In genomic region chr15:40031300-40031699, GRCh38 we compare ENCODE assay signal across 19 cellular contexts.
"Had no signal": no experiment of that assay in that cellular context is flagged by ENCODE, and none has a peak within 500 bp of the region (broad histone marks: within the 10 kb centered on the region; RNA-seq: fewer than 3 reads in every experiment).

No MANE protein-coding gene starts in this region.

- ATAC-seq: activated naive CD4-positive, alpha-beta T cell treated with anti-CD3 and anti-CD28 coated beads, Interleukin-2, amount 50 U/mL, for 72 hours; activated T-cell treated with anti-CD3 and anti-CD28 coated beads, Interleukin-2, amount 50 U/mL, for 72 hours; gastroesophageal sphincter; stimulated activated naive CD8-positive, alpha-beta T cell treated with anti-CD3 and anti-CD28 coated beads, Interleukin-15, Interleukin-2, amounts not matched to agents 100 U/mL and 50 U/mL, for 24 hours had no signal

- H3K27me3 ChIP-seq: adrenal gland, colonic mucosa, gastroesophageal sphincter, transverse colon, uterus had no signal

- H3K4me1 ChIP-seq: adrenal gland, colonic mucosa, parathyroid adenoma had no signal

- DNase-seq: activated CD4-positive, alpha-beta T cell treated with anti-CD3 and anti-CD28 coated beads, Interleukin-2, amount 50 U/mL, for 1 hour; activated CD8-positive, alpha-beta memory T cell treated with anti-CD3 and anti-CD28 coated beads, Interleukin-2, amount 50 U/mL, for 4 hours; activated effector memory CD4-positive, alpha-beta T cell treated with anti-CD3 and anti-CD28 coated beads, Interleukin-2, amount 50 U/mL, for 16 hours; activated T-cell treated with anti-CD3 and anti-CD28 coated beads, Interleukin-2, amount 50 U/mL, for 72 hours; adrenal gland; colonic mucosa; mammary epithelial cell; midbrain; retina; stimulated activated CD4-positive, alpha-beta T cell treated with anti-CD3 and anti-CD28 coated beads, Interleukin-2, amount 100 ng/mL, for 24 hours; stimulated activated naive CD8-positive, alpha-beta T cell treated with anti-CD3 and anti-CD28 coated beads, Interleukin-15, Interleukin-2, amounts not matched to agents 100 U/mL and 50 U/mL, for 24 hours; transverse colon; uterus had no signal

- H3K9me3 ChIP-seq: adrenal gland, colonic mucosa, gastroesophageal sphincter, transverse colon, uterus had no signal

- H3K36me3 ChIP-seq: uterus had no signal

- H3K4me3 Mint-ChIP-seq: activated T-cell treated with anti-CD3 and anti-CD28 coated beads, Interleukin-2, amount 50 U/mL, for 72 hours; nephron; T-helper 2 cell treated with Interferon-gamma antibody and Interleukin-4, amounts not matched to agents 5 μg/mL and 100 μg/mL, for 36 hours had no signal

- H3K4me3 ChIP-seq: adrenal gland, colonic mucosa, gastroesophageal sphincter, SK-N-MC, transverse colon, uterus had no signal

- H3K27ac ChIP-seq: colonic mucosa, parathyroid adenoma had no signal

- H3K27ac Mint-ChIP-seq: T-helper 2 cell treated with Interferon-gamma antibody and Interleukin-4, amounts not matched to agents 5 μg/mL and 100 μg/mL, for 36 hours had no signal
